Comparison of ENCODE assay signal across 9 cellular contexts in the genomic region with DNA sequence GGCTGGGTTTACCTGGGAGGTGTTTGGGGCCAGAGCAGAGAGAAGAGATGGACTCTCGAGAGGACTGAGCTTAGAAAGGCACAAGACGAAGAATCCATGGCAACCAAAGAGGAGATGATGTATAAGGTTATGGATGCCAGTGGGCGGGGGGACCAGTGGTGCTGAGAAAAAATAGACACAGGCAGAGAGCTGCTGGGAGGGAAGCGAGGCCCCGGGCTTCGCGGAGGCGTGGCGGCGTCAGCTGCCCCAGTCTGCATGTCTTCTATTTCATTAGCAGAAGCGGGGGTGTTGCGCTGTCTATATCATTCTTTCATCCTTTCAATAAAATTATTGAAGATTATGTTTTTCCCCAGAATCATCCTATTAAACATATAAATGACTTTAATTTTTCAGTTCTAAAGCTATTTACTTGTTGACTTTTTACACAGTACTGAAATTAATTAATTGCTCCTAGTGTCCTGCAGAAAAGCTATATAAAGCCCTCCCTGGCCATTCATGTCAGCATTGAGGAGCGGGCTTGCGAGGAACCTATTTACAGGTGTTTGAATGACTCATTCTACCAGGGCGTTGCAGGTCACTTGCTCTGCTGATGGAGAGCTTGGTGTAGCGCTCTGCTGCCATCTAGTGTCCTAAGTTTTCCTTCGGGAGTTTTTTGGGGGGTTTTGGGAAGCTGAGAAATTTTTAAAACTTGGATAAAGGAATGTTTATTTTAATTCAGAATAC. TPM values are rescaled to one million over a fixed set of nuclear protein-coding genes. Genes with fewer than 3 reads are reported as not detected.
A peak's percentile ranks its signal among the peaks of the same experiment; 100 is the strongest.
DNase-seq lines count a peak whose midpoint lies in the region; ATAC-seq and TF ChIP-seq lines count a peak whose summit lies in the region.
"Had no signal": no experiment of that assay in that cellular context is flagged by ENCODE, and none has a peak within 500 bp of the region (broad histone marks: within the 10 kb centered on the region; RNA-seq: fewer than 3 reads in every experiment).

No MANE protein-coding gene starts in this region.

- CTCF ChIA-PET in IMR-90 (lab: Yijun Ruan, JAX), result interaction anchor here (0.5 to 2.9 kb wide), 21 partner anchors 8 to 154 kb away, joined by 3 to 81 read pairs (median 4); no protein-coding TSS in a partner anchor

- H2AFZ ChIP-seq in IMR-90 (replicated peaks; ENCODE audit: low read length, poor library complexity), result no peak overlapping the region

- H3K79me1 ChIP-seq in IMR-90 (ENCODE audit: low read depth in 1 of 2, low read length in 2 of 2), result no peaks in the 10 kb centered on the region

- peak; percentile 83 for DNase-seq in AG20443 (ENCODE audit: low spot score)
- peak; percentile 66 for DNase-seq in IMR-90
- peak; percentile 85 for DNase-seq in RPMI8226
- peak; percentile 62 for DNase-seq in activated naive CD4-positive, alpha-beta T cell treated with Interleukin-2 at 50 U/mL for 16 hours
- DNase-seq in pons (ENCODE audit: low spot score), result peak; percentile 58
- DNase-seq in aorta, result peak in 1 of 2 donors; percentile 61

- 56% methylated on average over 3 of the region's 17 CpGs; no CpG with 5 or more reads in 1 of the 2 experiments for WGBS in IMR-90 (ENCODE audit: extremely low coverage in 2 of 2, insufficient read length in 1 of 2), 2 experiments
- WGBS in gastroesophageal sphincter (ENCODE audit: low coverage in 1 of 2), 2 donors, result 59 to 80% methylated on average over 10 to 17 of the region's 17 CpGs
- 63% methylated on average over 17 of the region's 17 CpGs for WGBS in aorta, 2 donors

- no peak overlapping the region for H3K18ac ChIP-seq in IMR-90 (ENCODE audit: low read depth, low read length)

- H3K23ac ChIP-seq in IMR-90 (ENCODE audit: low read depth, low read length), result no peak overlapping the region

- in situ Hi-C loops in IMR-90 (cut with MboI; ENCODE audit: low sequenced_read_pairs), result loop anchor here (25.0 kb wide), 1 partner anchor 306 kb away; a partner anchor contains a TSS

- no peak overlapping the region for H3K14ac ChIP-seq in IMR-90 (replicated peaks; ENCODE audit: low read depth, low read length)

- no peak overlapping the region for H4K91ac ChIP-seq in IMR-90 (ENCODE audit: insufficient read depth, low read depth, low read length)

- H3K9ac ChIP-seq in IMR-90 (ENCODE audit: low read depth, low read length), result no peak overlapping the region

- H4K20me1 ChIP-seq in IMR-90 (ENCODE audit: insufficient read depth, low read length), result 0 out of 2 replicates have a peak, but pooled peaks cover 2% of the 10 kb centered on the region

- H3K4me2 ChIP-seq in IMR-90 (ENCODE audit: low read depth, low read length), result no peak overlapping the region

- H2BK15ac ChIP-seq in IMR-90 (ENCODE audit: low read depth, low read length), result no peak overlapping the region

- H3K27me3 ChIP-seq in IMR-90 (ENCODE audit: control insufficient read depth, insufficient read depth, low read length), result no peaks in the 10 kb centered on the region
- H3K27me3 ChIP-seq in gastroesophageal sphincter, result no peaks in the 10 kb centered on the region
- no peaks in the 10 kb centered on the region for H3K27me3 ChIP-seq in aorta (ENCODE audit: control insufficient read depth in 1 of 2, insufficient read depth in 2 of 2, low read length in 1 of 2)

- H3K4ac ChIP-seq in IMR-90 (ENCODE audit: low read depth, low read length), result no peak overlapping the region

- TF ChIP-seq CTCF in IMR-90 (conservative IDR thresholded peaks at IDR 0.05; ENCODE audit: low read depth, low read length) (peak; percentile 87), gastroesophageal sphincter (IDR thresholded peaks at IDR 0.05) (peak; percentile 57 to 84 (median 75))

- POLR2A ChIA-PET in IMR-90 (lab: Charles Lee; ENCODE audit: unreplicated experiment), result interaction anchor here (0.5 kb wide), 1 partner anchor 147 kb away, joined by 4 read pairs; no protein-coding TSS in a partner anchor

- H3K56ac ChIP-seq in IMR-90 (ENCODE audit: extremely low read depth, insufficient read depth, low read length), result no peak overlapping the region

- H3K9me1 ChIP-seq in IMR-90 (ENCODE audit: insufficient read depth, low read length), result 0 out of 2 replicates have a peak, but pooled peaks cover 1% of the 10 kb centered on the region

- H2BK120ac ChIP-seq in IMR-90 (ENCODE audit: low read depth, low read length), result no peak overlapping the region

- H3K4me1 ChIP-seq in IMR-90 (ENCODE audit: control insufficient read depth, insufficient read depth, low read length), result no peaks in the 10 kb centered on the region
- H3K4me1 ChIP-seq in gastroesophageal sphincter, result peaks cover 0 to 15% (median 2%) of the 10 kb centered on the region in 3 donors
- no peaks in the 10 kb centered on the region for H3K4me1 ChIP-seq in aorta (ENCODE audit: control insufficient read depth in 1 of 2, insufficient read depth in 2 of 2, low read length in 2 of 2)

- H3K4me3 ChIP-seq in IMR-90 (ENCODE audit: insufficient read depth, low read depth, low read length) (no peak overlapping the region), gastroesophageal sphincter (no peak overlapping the region), aorta (ENCODE audit: low read length in 2 of 2) (no peak overlapping the region)

- no peak overlapping the region for H2AK5ac ChIP-seq in IMR-90 (ENCODE audit: low read depth, low read length)

- no peak overlapping the region for H2AK9ac ChIP-seq in IMR-90 (replicated peaks; ENCODE audit: low read depth, low read length, poor library complexity)

- TF ChIP-seq EP300 in gastroesophageal sphincter (IDR thresholded peaks at IDR 0.05), result no peak

- dilution Hi-C loops in IMR-90 (cut with HindIII; ENCODE audit: low sequenced_read_pairs, unreplicated experiment), result no loop called here

- TF ChIP-seq POLR2A in IMR-90 (IDR thresholded peaks at IDR 0.05; ENCODE audit: low read depth, low read length) (peak; percentile 43; the same call in 1 of the 2 replicates), gastroesophageal sphincter (IDR thresholded peaks at IDR 0.05) (no peak)

- ATAC-seq in GM18861 (IDR thresholded peaks at IDR 0.05; ENCODE audit: unreplicated experiment), result peak; percentile 62
- ATAC-seq in IMR-90 (ENCODE audit: low read depth), result peak; percentile 69
- ATAC-seq in gastroesophageal sphincter, result peak; percentile 53
- ATAC-seq in aorta (ENCODE audit: low FRiP score), result peak; percentile 71

- intact Hi-C loops in IMR-90 (cut with micrococcal nuclease), result loop anchor here (1.0 kb wide), 3 partner anchors 62 to 296 kb away; a partner anchor contains a TSS
- intact Hi-C loops in aorta (cut with DNase I), result loop anchor here (2.0 to 10.0 kb wide), 4 partner anchors 61 to 1054 kb away; a partner anchor contains a TSS

- peak; percentile 86 for TF ChIP-seq RAD21 in IMR-90 (IDR thresholded peaks at IDR 0.05; ENCODE audit: low read length)

- no peak overlapping the region for H2BK20ac ChIP-seq in IMR-90 (ENCODE audit: low read depth, low read length)

- H3K36me3 ChIP-seq in IMR-90 (ENCODE audit: control insufficient read depth, insufficient read depth, low read length), result peaks cover 4% of the 10 kb centered on the region; the same call in 1 of the 2 replicates
- H3K36me3 ChIP-seq in gastroesophageal sphincter, result peaks cover 0 to 26% of the 10 kb centered on the region in 2 donors
- no peaks in the 10 kb centered on the region for H3K36me3 ChIP-seq in aorta (ENCODE audit: control insufficient read depth in 1 of 2, insufficient read depth in 2 of 2, low read length in 1 of 2)

- no peak overlapping the region for H2BK5ac ChIP-seq in IMR-90 (ENCODE audit: low read depth, low read length, poor library complexity, severe bottlenecking)

- H4K5ac ChIP-seq in IMR-90 (ENCODE audit: low read depth, low read length), result no peak overlapping the region

- BruUV-seq in IMR-90 (replicated peaks; lab: Mats Ljungman, UMichigan), result no TSS peak

- H3K27ac ChIP-seq in IMR-90 (ENCODE audit: insufficient read depth, low read length) (no peak overlapping the region), gastroesophageal sphincter (no peak overlapping the region), aorta (ENCODE audit: low read depth in 1 of 2, low read length in 2 of 2) (no peak overlapping the region)
- H3K27ac ChIP-seq: HL-60 had no signal

- H3K9me3 ChIP-seq in IMR-90 (ENCODE audit: control insufficient read depth, insufficient read depth, low read length) (no peaks in the 10 kb centered on the region), gastroesophageal sphincter (no peaks in the 10 kb centered on the region), aorta (ENCODE audit: control insufficient read depth, low read length) (no peaks in the 10 kb centered on the region)

- no peak overlapping the region for H4K8ac ChIP-seq in IMR-90 (ENCODE audit: low read depth in 2 of 2, low read length in 2 of 2)

TF ChIP-seq in IMR-90, 13 proteins besides CTCF, POLR2A, EP300 and RAD21 (continues in another document):
- TF ChIP-seq CHD1 (IDR thresholded peaks at IDR 0.05; ENCODE audit: low read depth, low read length) (no peak), MAFK (IDR thresholded peaks at IDR 0.05; ENCODE audit: low read depth, low read length) (no peak), BHLHE40 (IDR thresholded peaks at IDR 0.05; ENCODE audit: low read depth, low read length) (no peak), MXI1 (IDR thresholded peaks at IDR 0.05; ENCODE audit: borderline replicate concordance, low read depth, low read length) (no peak)
- TF ChIP-seq, protein P1, sequence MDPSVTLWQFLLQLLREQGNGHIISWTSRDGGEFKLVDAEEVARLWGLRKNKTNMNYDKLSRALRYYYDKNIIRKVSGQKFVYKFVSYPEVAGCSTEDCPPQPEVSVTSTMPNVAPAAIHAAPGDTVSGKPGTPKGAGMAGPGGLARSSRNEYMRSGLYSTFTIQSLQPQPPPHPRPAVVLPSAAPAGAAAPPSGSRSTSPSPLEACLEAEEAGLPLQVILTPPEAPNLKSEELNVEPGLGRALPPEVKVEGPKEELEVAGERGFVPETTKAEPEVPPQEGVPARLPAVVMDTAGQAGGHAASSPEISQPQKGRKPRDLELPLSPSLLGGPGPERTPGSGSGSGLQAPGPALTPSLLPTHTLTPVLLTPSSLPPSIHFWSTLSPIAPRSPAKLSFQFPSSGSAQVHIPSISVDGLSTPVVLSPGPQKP (IDR thresholded peaks at IDR 0.05; ENCODE audit: borderline replicate concordance, low read depth, low read length), result no peak
- TF ChIP-seq, protein P2, sequence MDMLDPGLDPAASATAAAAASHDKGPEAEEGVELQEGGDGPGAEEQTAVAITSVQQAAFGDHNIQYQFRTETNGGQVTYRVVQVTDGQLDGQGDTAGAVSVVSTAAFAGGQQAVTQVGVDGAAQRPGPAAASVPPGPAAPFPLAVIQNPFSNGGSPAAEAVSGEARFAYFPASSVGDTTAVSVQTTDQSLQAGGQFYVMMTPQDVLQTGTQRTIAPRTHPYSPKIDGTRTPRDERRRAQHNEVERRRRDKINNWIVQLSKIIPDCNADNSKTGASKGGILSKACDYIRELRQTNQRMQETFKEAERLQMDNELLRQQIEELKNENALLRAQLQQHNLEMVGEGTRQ (IDR thresholded peaks at IDR 0.05; ENCODE audit: low read depth, low read length), result no peak

RNA-seq across cellular contexts. Expression of a gene that starts 42.9 kb away (rescaled TPM):
- not detected in 2 replicates for total RNA-seq in IMR-90 (2012; rRNA removed)
- polyA plus RNA-seq in IMR-90 (2012; rRNA removed), result not detected in 2 replicates
- 0.11 and 0.22 TPM in 2 replicates for polyA plus RNA-seq in IMR-90 (2012; cell fraction: cytosol; rRNA removed)
- 0.27 TPM in 1 of 2 replicates, not detected in the other for polyA plus RNA-seq in IMR-90 (2012; cell fraction: nucleus; rRNA removed; ENCODE audit: low replicate concordance)
- under 1 TPM in 1 of 4 donors, not detected in 3; 0.81 TPM for total RNA-seq in gastroesophageal sphincter
- total RNA-seq in aorta, result not detected
- polyA plus RNA-seq in aorta, result under 1 TPM in 1 of 2 donors, not detected in 1; 0.36 TPM
